20 cellular contexts compared by ENCODE assay signal in the genomic region with DNA sequence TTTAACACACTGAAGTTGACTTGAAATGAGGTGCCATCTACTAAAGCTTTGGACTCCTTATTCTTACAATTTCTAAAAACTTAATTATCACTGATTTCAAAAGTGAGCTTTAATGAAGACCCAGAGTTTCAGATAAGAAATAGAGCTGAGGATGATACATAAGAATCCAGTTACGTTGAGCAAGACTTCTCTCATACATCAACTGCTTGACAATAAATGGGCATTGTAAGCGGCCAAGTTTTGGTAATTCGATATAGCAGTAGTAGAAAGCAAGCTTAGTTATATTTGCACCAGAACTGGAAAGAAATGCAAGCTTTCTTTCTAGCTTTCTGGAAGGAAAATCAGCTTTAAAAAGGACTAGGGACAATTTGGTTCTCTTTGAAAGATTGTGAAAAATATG.
DNase-seq lines count a peak whose midpoint lies in the region; ATAC-seq, FAIRE-seq and TF ChIP-seq lines count a peak whose summit lies in the region.
"Had no signal": no experiment of that assay in that cellular context is flagged by ENCODE, and none has a peak within 500 bp of the region (broad histone marks: within the 10 kb centered on the region; RNA-seq: fewer than 3 reads in every experiment).

No MANE protein-coding gene starts in this region.

- no peak overlapping the region for H3K14ac ChIP-seq in H1 (ENCODE audit: insufficient read length)

- no peak overlapping the region for H3K4ac ChIP-seq in H1 (replicated peaks; ENCODE audit: insufficient read length, low read depth, low read length)

- POLR2A ChIA-PET in AG04450 (lab: Yijun Ruan, JAX): no interaction called here
- POLR2A ChIA-PET in H1 (lab: Charles Lee; ENCODE audit: partially characterized antibody): no interaction called here

- no peak overlapping the region for H3K27ac Mint-ChIP-seq in neural progenitor cell
- H3K27ac Mint-ChIP-seq: B cell had no signal

- TF ChIP-seq POLR2A in H1 (IDR thresholded peaks at IDR 0.05; ENCODE audit: control extremely low read depth in 1 of 2, low read depth in 2 of 2, low read length in 2 of 2) (no peak), sigmoid colon (IDR thresholded peaks at IDR 0.05) (no peak)

- DNase-seq in AG04450 (ENCODE audit: low read depth, low spot score): peak; percentile 8
- DNase-seq in H1 (ENCODE audit: low read depth in 1 of 2, low spot score in 2 of 2): no peak
- no peak for DNase-seq in neural progenitor cell (ENCODE audit: low spot score)
- no peak for DNase-seq in H7
- no peak for DNase-seq in sigmoid colon
- DNase-seq: GF-D8, GM23248, KG1, NCI-H1417 treated with DMSO at 0.1 percent for 48 hours, NCI-H187 treated with DMSO at 0.1 percent for 48 hours, NCI-H510A, NCI-H82, PC-9, SIG-M5, T-helper 1 cell had no signal

- no peak overlapping the region for H3K18ac ChIP-seq in H1 (ENCODE audit: extremely low read depth, low read length)

- H3K4me1 ChIP-seq in H1 (replicated peaks in 1 of 4; ENCODE audit: control insufficient read depth in 3 of 4, insufficient read depth in 4 of 4, low read length in 3 of 4) (no peaks in the 10 kb centered on the region), neural progenitor cell (no peaks in the 10 kb centered on the region), sigmoid colon (no peaks in the 10 kb centered on the region)

- H4K5ac ChIP-seq in H1 (ENCODE audit: insufficient read length, low read depth, low read length): no peak overlapping the region

- H3K79me2 ChIP-seq in H1 (ENCODE audit: control insufficient read depth in 1 of 2, insufficient read depth in 2 of 2, low read length in 2 of 2): no peaks in the 10 kb centered on the region
- no peaks in the 10 kb centered on the region for H3K79me2 ChIP-seq in neural progenitor cell (ENCODE audit: low read depth)

- no peak for FAIRE-seq in H1 (lab: Jason Lieb, UNC)

- H3K4me3 ChIP-seq in AG04450 (ENCODE audit: low read depth, low read length): no peak overlapping the region
- H3K4me3 ChIP-seq in H1 (ENCODE audit: extremely low read depth in 1 of 4, insufficient read depth in 2 of 4, low read depth in 3 of 4, low read length in 4 of 4): no peak overlapping the region
- H3K4me3 ChIP-seq in neural progenitor cell: no peak overlapping the region
- H3K4me3 ChIP-seq in H7 (ENCODE audit: insufficient read depth, low read depth, low read length): no peak overlapping the region
- no peak overlapping the region for H3K4me3 ChIP-seq in sigmoid colon
- H3K4me3 ChIP-seq: GM23248, PC-9 had no signal

- no peak overlapping the region for H3K4me2 ChIP-seq in H1 (ENCODE audit: insufficient read depth in 1 of 2, low read depth in 2 of 2, low read length in 2 of 2)
- H3K4me2 ChIP-seq in neural progenitor cell: no peak overlapping the region
- H3K4me2 ChIP-seq: PC-9 had no signal

- no peak overlapping the region for H3K56ac ChIP-seq in H1 (replicated peaks; ENCODE audit: insufficient read length, low read depth, low read length)

- H3K9ac ChIP-seq in H1 (replicated peaks in 1 of 4; ENCODE audit: extremely low read depth in 1 of 4, low read depth in 3 of 4, low read length in 3 of 4) (no peak overlapping the region), neural progenitor cell (no peak overlapping the region)
- H3K9ac ChIP-seq: GM23248 had no signal

- no peak overlapping the region for H4K8ac ChIP-seq in H1 (ENCODE audit: extremely low read depth, insufficient read depth, low read length)

- CTCF ChIA-PET in AG04450 (lab: Charles Lee): no interaction called here
- CTCF ChIA-PET in H1 (lab: Charles Lee; ENCODE audit: partially characterized antibody): no interaction called here

- WGBS in H1 (ENCODE audit: extremely low coverage in 1 of 2, insufficient coverage in 1 of 2, insufficient read length in 1 of 2, insufficient replicate concordance in 2 of 2, low coverage in 1 of 2, low lambda C conversion rate in 2 of 2, missing lambda C conversion rate in 1 of 2), 2 experiments: 85% methylated on average over 3 of the region's 3 CpGs; no CpG with 5 or more reads in 1 of the 2 experiments
- 79 to 86% methylated on average over 3 of the region's 3 CpGs for WGBS in sigmoid colon, 2 donors

- H2AFZ ChIP-seq in H1 (ENCODE audit: low read length): peak overlapping the region; percentile 57; the same call in 1 of the 2 replicates
- H2AFZ ChIP-seq in neural progenitor cell (replicated peaks): peak overlapping the region; percentile 18
- H2AFZ ChIP-seq: GM23248, PC-9 had no signal

- no peaks in the 10 kb centered on the region for H4K20me1 ChIP-seq in H1 (replicated peaks in 1 of 2; ENCODE audit: control insufficient read depth in 1 of 2, insufficient read depth in 2 of 2, low read length in 2 of 2)
- no peaks in the 10 kb centered on the region for H4K20me1 ChIP-seq in neural progenitor cell (ENCODE audit: low read depth)

- no peaks in the 10 kb centered on the region for H3K36me3 ChIP-seq in H1 (ENCODE audit: control insufficient read depth in 2 of 4, insufficient read depth in 4 of 4, low read length in 3 of 4)
- no peaks in the 10 kb centered on the region for H3K36me3 ChIP-seq in neural progenitor cell
- no peaks in the 10 kb centered on the region for H3K36me3 ChIP-seq in H7 (replicated peaks; ENCODE audit: control insufficient read depth, insufficient read depth, low read length)
- H3K36me3 ChIP-seq in sigmoid colon: no peaks in the 10 kb centered on the region

- no peak overlapping the region for H2BK20ac ChIP-seq in H1 (ENCODE audit: low read length)

- no peak for ATAC-seq in GM18502 (IDR thresholded peaks at IDR 0.05; ENCODE audit: poor library complexity, unreplicated experiment)
- ATAC-seq: SK-N-SH treated with all-trans-retinoic acid at 6 μM for 48 hours had no signal

- no peak overlapping the region for H2BK15ac ChIP-seq in H1 (ENCODE audit: low read length)

- no peaks in the 10 kb centered on the region for H3K79me1 ChIP-seq in H1 (ENCODE audit: low read depth, low read length)

- H3F3A ChIP-seq in neural progenitor cell (ENCODE audit: low read depth): no peaks in the 10 kb centered on the region

- no peaks in the 10 kb centered on the region for H3K23me2 ChIP-seq in H1 (ENCODE audit: low read depth, low read length)

- H3K27me3 ChIP-seq in AG04450 (ENCODE audit: control insufficient read depth, insufficient read depth, low read length) (no peaks in the 10 kb centered on the region), H1 (replicated peaks in 1 of 4; ENCODE audit: control insufficient read depth in 3 of 4, extremely low read depth in 1 of 4, insufficient read depth in 3 of 4, low read length in 3 of 4) (0 out of 7 replicates have a peak, but pooled peaks cover 0 to 3% (median 0%) of the 10 kb centered on the region in 4 experiments), neural progenitor cell (no peaks in the 10 kb centered on the region), H7 (ENCODE audit: control insufficient read depth, insufficient read depth, low read length) (no peaks in the 10 kb centered on the region), sigmoid colon (no peaks in the 10 kb centered on the region)

- H2BK120ac ChIP-seq in H1 (replicated peaks; ENCODE audit: low read depth, low read length): no peak overlapping the region

- no peak overlapping the region for H2AK5ac ChIP-seq in H1 (ENCODE audit: low read depth, low read length)

- H3K23ac ChIP-seq in H1 (ENCODE audit: insufficient read length): no peak overlapping the region

- H3K4me3 Mint-ChIP-seq in neural progenitor cell: no peak overlapping the region
- H3K4me3 Mint-ChIP-seq: B cell had no signal

- intact Hi-C loops in sigmoid colon (cut with DNase I): no loop called here

- no peaks in the 10 kb centered on the region for H3K36me3 Mint-ChIP-seq in neural progenitor cell

- no peaks in the 10 kb centered on the region for H3K27me3 Mint-ChIP-seq in neural progenitor cell (ENCODE audit: insufficient read depth, low read depth)
- H3K27me3 Mint-ChIP-seq: B cell had no signal

- H3K9me3 Mint-ChIP-seq in neural progenitor cell: no peaks in the 10 kb centered on the region

- TF ChIP-seq RAD21 in Ishikawa (IDR thresholded peaks at IDR 0.05; ENCODE audit: low read depth) (no peak), H1 (IDR thresholded peaks at IDR 0.05 in 1 of 2, conservative IDR thresholded peaks at IDR 0.05 in 1 of 2; ENCODE audit: low read depth in 2 of 2, low read length in 2 of 2) (no peak)

- H2BK5ac ChIP-seq in H1 (ENCODE audit: low read depth, low read length): no peak overlapping the region

- no peak overlapping the region for H2BK12ac ChIP-seq in H1 (ENCODE audit: low read depth, low read length)

- TF ChIP-seq CTCF in AG04450 (IDR thresholded peaks at IDR 0.05; ENCODE audit: low read depth, low read length): no peak
- TF ChIP-seq CTCF in H1 (IDR thresholded peaks at IDR 0.05; ENCODE audit: control extremely low read depth in 1 of 3, insufficient read depth in 1 of 3, low read depth in 1 of 3, low read length in 3 of 3): no peak
- TF ChIP-seq CTCF in neural progenitor cell (IDR thresholded peaks at IDR 0.05): no peak
- TF ChIP-seq CTCF in sigmoid colon (IDR thresholded peaks at IDR 0.05): no peak

- no peak overlapping the region for H4K91ac ChIP-seq in H1 (replicated peaks; ENCODE audit: insufficient read length, low read length)

- TF ChIP-seq EP300 in Ishikawa (IDR thresholded peaks at IDR 0.05; ENCODE audit: borderline replicate concordance) (no peak), H1 (IDR thresholded peaks at IDR 0.05; ENCODE audit: borderline replicate concordance in 1 of 2, low read depth in 2 of 2, low read length in 2 of 2) (no peak), sigmoid colon (IDR thresholded peaks at IDR 0.05) (no peak)

- H3K27ac ChIP-seq in AG04450 (ENCODE audit: low read depth, low read length) (no peak overlapping the region), H1 (ENCODE audit: low read depth, low read length) (no peak overlapping the region), neural progenitor cell (no peak overlapping the region), sigmoid colon (no peak overlapping the region)
- H3K27ac ChIP-seq: GM23248, PC-9, RWPE1 had no signal

- H3K9me3 ChIP-seq in AG04450 (ENCODE audit: control insufficient read depth, insufficient read depth, low read length) (no peaks in the 10 kb centered on the region), H1 (ENCODE audit: insufficient read depth in 2 of 2, low read depth in 1 of 2, low read length in 1 of 2) (no peaks in the 10 kb centered on the region), neural progenitor cell (ENCODE audit: low read depth) (no peaks in the 10 kb centered on the region), sigmoid colon (no peaks in the 10 kb centered on the region)

- no peaks in the 10 kb centered on the region for H3K4me1 Mint-ChIP-seq in neural progenitor cell
- H3K4me1 Mint-ChIP-seq: B cell had no signal

TF ChIP-seq in Ishikawa, 13 proteins besides CTCF, POLR2A, EP300 and RAD21:
- TF ChIP-seq EGR1 (IDR thresholded peaks at IDR 0.05) (no peak), CREB1 (IDR thresholded peaks at IDR 0.05; ENCODE audit: low read depth) (no peak), TCF12 (IDR thresholded peaks at IDR 0.05; ENCODE audit: low read depth) (no peak), CEBPB (IDR thresholded peaks at IDR 0.05) (peak; percentile 46; the same call in 1 of the 2 replicates)

TF ChIP-seq in H1, 55 proteins besides CTCF, POLR2A, EP300 and RAD21 (continues in another document):
- TF ChIP-seq SUZ12 (IDR thresholded peaks at IDR 0.05; ENCODE audit: low read length): no peak
- TF ChIP-seq CREB1 (IDR thresholded peaks at IDR 0.05): no peak
- no peak for TF ChIP-seq FOSL1 (IDR thresholded peaks at IDR 0.05; ENCODE audit: insufficient read depth, low read depth, low read length)
- TF ChIP-seq GTF2F1 (IDR thresholded peaks at IDR 0.05; ENCODE audit: borderline replicate concordance, low read depth, low read length): no peak
